7 cellular contexts compared by ENCODE assay signal in genomic region chr11:68855205-68855978, GRCh38. TPM values are rescaled to one million over a fixed set of nuclear protein-coding genes. Genes with fewer than 3 reads are reported as not detected.
A peak's percentile ranks its signal among the peaks of the same experiment; 100 is the strongest.
DNase-seq lines count a peak whose midpoint lies in the region; ATAC-seq, FAIRE-seq and TF ChIP-seq lines count a peak whose summit lies in the region.

No MANE protein-coding gene starts in this region.

- H2AFZ ChIP-seq in H1 (ENCODE audit: low read length), result 0 out of 2 replicates have a peak overlapping the region, but pooled peaks have one; percentile 74

- TF ChIP-seq CTCF in H1 (IDR thresholded peaks at IDR 0.05; ENCODE audit: control extremely low read depth in 1 of 3, insufficient read depth in 1 of 3, low read depth in 1 of 3, low read length in 3 of 3), result no peak
- TF ChIP-seq CTCF in upper lobe of left lung (IDR thresholded peaks at IDR 0.05), result peak in 2 of 6 experiments; percentile 30 to 47

- H3K36me3 ChIP-seq in HAP-1 (replicated peaks) (no peaks in the 10 kb centered on the region), H1 (ENCODE audit: control insufficient read depth in 2 of 4, insufficient read depth in 4 of 4, low read length in 3 of 4) (no peaks in the 10 kb centered on the region), mesodermal cell (ENCODE audit: control insufficient read depth, insufficient read depth, low read length) (no peaks in the 10 kb centered on the region), upper lobe of left lung (no peaks in the 10 kb centered on the region)

- H3K18ac ChIP-seq in H1 (ENCODE audit: extremely low read depth, low read length), result peak overlapping the region; percentile 68

- no peak overlapping the region for H3K27ac ChIP-seq in H1 (ENCODE audit: low read depth, low read length)
- no peak overlapping the region for H3K27ac ChIP-seq in mesodermal cell (ENCODE audit: low read depth, low read length, severe bottlenecking)
- H3K27ac ChIP-seq in upper lobe of left lung, result peak overlapping the region in 3 of 4 donors; percentile 53 to 64 (median 64)

- DNase-seq in HAP-1 (ENCODE audit: low spot score in 2 of 2), result peak in 1 of 2 experiments; percentile 48
- peak in 4 of 34 experiments; percentile 11 to 44 (median 34) for DNase-seq in T-cell
- peak in 1 of 2 experiments; percentile 70 for DNase-seq in H1 (ENCODE audit: low read depth in 1 of 2, low spot score in 2 of 2)
- peak in 1 of 2 donors; percentile 90 for DNase-seq in upper lobe of left lung
- DNase-seq in NCI-H2081 (lab: John Stamatoyannopoulos, UW), result no peak

- no peak overlapping the region for H4K5ac ChIP-seq in H1 (ENCODE audit: insufficient read length, low read depth, low read length)

- in situ Hi-C loops in HAP-1 (cut with MboI; ENCODE audit: low sequenced_read_pairs), result no loop called here

- peaks cover 11% of the 10 kb centered on the region; the same call in 1 of the 2 replicates for H3K23me2 ChIP-seq in H1 (ENCODE audit: low read depth, low read length)

- H3K9ac ChIP-seq in H1 (replicated peaks in 1 of 4; ENCODE audit: extremely low read depth in 1 of 4, low read depth in 3 of 4, low read length in 3 of 4), result no peak overlapping the region

- H3K9me3 ChIP-seq in HAP-1 (no peaks in the 10 kb centered on the region; the same call in 1 of the 2 replicates), H1 (ENCODE audit: insufficient read depth in 2 of 2, low read depth in 1 of 2, low read length in 1 of 2) (no peaks in the 10 kb centered on the region), mesodermal cell (ENCODE audit: control insufficient read depth, low read length) (no peaks in the 10 kb centered on the region), upper lobe of left lung (no peaks in the 10 kb centered on the region)

- no peak overlapping the region for H2BK15ac ChIP-seq in H1 (ENCODE audit: low read length)

- H4K91ac ChIP-seq in H1 (replicated peaks; ENCODE audit: insufficient read length, low read length), result no peak overlapping the region

- H3K27ac Mint-ChIP-seq in T-cell, result no peak overlapping the region

- no peak overlapping the region for H2BK120ac ChIP-seq in H1 (replicated peaks; ENCODE audit: low read depth, low read length)

- peak overlapping the region; percentile 54 to 73 (median 64) for H3K4me3 Mint-ChIP-seq in T-cell

- POLR2A ChIA-PET in T-cell (lab: Charles Lee) (no interaction called here), H1 (lab: Charles Lee; ENCODE audit: partially characterized antibody) (interaction anchor here (0.6 to 3.2 kb wide), 5 partner anchors 11 to 731 kb away, joined by 3 to 10 read pairs (median 3); partner anchors contain the start of gene CPT1A)

- H3K79me1 ChIP-seq in H1 (ENCODE audit: low read depth, low read length), result no peaks in the 10 kb centered on the region

- peaks cover 0 to 13% (median 2%) of the 10 kb centered on the region in 3 donors for H3K4me1 Mint-ChIP-seq in T-cell

- H3K56ac ChIP-seq in H1 (replicated peaks; ENCODE audit: insufficient read length, low read depth, low read length), result no peak overlapping the region

- H3K4me2 ChIP-seq in H1 (ENCODE audit: insufficient read depth in 1 of 2, low read depth in 2 of 2, low read length in 2 of 2), result peak overlapping the region; percentile 78 to 81

- H2BK5ac ChIP-seq in H1 (ENCODE audit: low read depth, low read length), result no peak overlapping the region

- no peak overlapping the region for H3K4ac ChIP-seq in H1 (replicated peaks; ENCODE audit: insufficient read length, low read depth, low read length)

- H3K27me3 Mint-ChIP-seq in T-cell, result peaks cover 19 to 23% of the 10 kb centered on the region in 2 donors

- H2AK5ac ChIP-seq in H1 (ENCODE audit: low read depth, low read length), result no peak overlapping the region

- H4K8ac ChIP-seq in H1 (ENCODE audit: extremely low read depth, insufficient read depth, low read length), result peak overlapping the region; percentile 11; the same call in 1 of the 2 replicates

- no peak for TF ChIP-seq EP300 in H1 (IDR thresholded peaks at IDR 0.05; ENCODE audit: borderline replicate concordance in 1 of 2, low read depth in 2 of 2, low read length in 2 of 2)
- TF ChIP-seq EP300 in upper lobe of left lung (IDR thresholded peaks at IDR 0.05), result no peak

- H3K4me1 ChIP-seq in HAP-1 (peaks cover 7% of the 10 kb centered on the region), H1 (replicated peaks in 1 of 4; ENCODE audit: control insufficient read depth in 3 of 4, insufficient read depth in 4 of 4, low read length in 3 of 4) (peaks cover 0 to 6% (median 1%) of the 10 kb centered on the region in 4 experiments; a peak in 3 of 7 replicates), mesodermal cell (ENCODE audit: control insufficient read depth, insufficient read depth, low read length, poor library complexity, severe bottlenecking) (peaks cover 6% of the 10 kb centered on the region), upper lobe of left lung (peaks cover 9 to 18% (median 16%) of the 10 kb centered on the region in 4 donors)

- no peak overlapping the region for H3K14ac ChIP-seq in H1 (ENCODE audit: insufficient read length)

- H3K79me2 ChIP-seq in H1 (ENCODE audit: control insufficient read depth in 1 of 2, insufficient read depth in 2 of 2, low read length in 2 of 2), result no peaks in the 10 kb centered on the region

- CTCF ChIA-PET in T-cell (lab: Charles Lee) (no interaction called here), H1 (lab: Charles Lee; ENCODE audit: partially characterized antibody) (interaction anchor here (2.3 kb wide), 1 partner anchor 12 kb away, joined by 11 read pairs; no protein-coding TSS in a partner anchor)

- FAIRE-seq in H1 (lab: Jason Lieb, UNC), result no peak

- ATAC-seq in T-cell (replicated peaks in 1 of 4) (peak; percentile 61 to 85 (median 72)), upper lobe of left lung (ENCODE audit: low FRiP score in 2 of 2) (peak; percentile 76 to 87), HG02763 (IDR thresholded peaks at IDR 0.05; ENCODE audit: unreplicated experiment) (no peak)

- H4K20me1 ChIP-seq in H1 (replicated peaks in 1 of 2; ENCODE audit: control insufficient read depth in 1 of 2, insufficient read depth in 2 of 2, low read length in 2 of 2), result no peaks in the 10 kb centered on the region

- no peak overlapping the region for H2BK20ac ChIP-seq in H1 (ENCODE audit: low read length)

- no peaks in the 10 kb centered on the region for H3K9me3 Mint-ChIP-seq in T-cell

- H3K4me3 ChIP-seq in HAP-1 (peak overlapping the region; percentile 34), H1 (ENCODE audit: extremely low read depth in 1 of 4, insufficient read depth in 2 of 4, low read depth in 3 of 4, low read length in 4 of 4) (peak overlapping the region; percentile 59 to 84 (median 70)), mesodermal cell (ENCODE audit: extremely low read depth, insufficient read depth, low read length, poor library complexity, severe bottlenecking) (peak overlapping the region; percentile 35), upper lobe of left lung (peak overlapping the region; percentile 27 to 58 (median 47))

- 11% methylated on average over 24 of the region's 62 CpGs; no CpG with 5 or more reads in 1 of the 2 experiments for WGBS in H1 (ENCODE audit: extremely low coverage in 1 of 2, insufficient coverage in 1 of 2, insufficient read length in 1 of 2, insufficient replicate concordance in 2 of 2, low coverage in 1 of 2, low lambda C conversion rate in 2 of 2, missing lambda C conversion rate in 1 of 2), 2 experiments
- 6 to 8% methylated on average over 53 of the region's 62 CpGs for WGBS in mesodermal cell (ENCODE audit: insufficient coverage in 2 of 2), 2 experiments
- 5 to 6% methylated on average over 20 to 35 of the region's 62 CpGs for WGBS in upper lobe of left lung, 2 donors

- no peak for TF ChIP-seq RAD21 in H1 (IDR thresholded peaks at IDR 0.05 in 1 of 2, conservative IDR thresholded peaks at IDR 0.05 in 1 of 2; ENCODE audit: low read depth in 2 of 2, low read length in 2 of 2)

- H2BK12ac ChIP-seq in H1 (ENCODE audit: low read depth, low read length), result 0 out of 2 replicates have a peak overlapping the region, but pooled peaks have one; percentile 17

- H3K27me3 ChIP-seq in HAP-1 (ENCODE audit: low read depth) (no peaks in the 10 kb centered on the region), H1 (replicated peaks in 1 of 4; ENCODE audit: control insufficient read depth in 3 of 4, extremely low read depth in 1 of 4, insufficient read depth in 3 of 4, low read length in 3 of 4) (peaks cover 5 to 27% (median 14%) of the 10 kb centered on the region in 4 experiments; a peak in 6 of 7 replicates), upper lobe of left lung (peaks cover 0 to 10% (median 2%) of the 10 kb centered on the region in 4 donors)

- no peak overlapping the region for H3K23ac ChIP-seq in H1 (ENCODE audit: insufficient read length)

- TF ChIP-seq POLR2A in H1 (IDR thresholded peaks at IDR 0.05; ENCODE audit: control extremely low read depth in 1 of 2, low read depth in 2 of 2, low read length in 2 of 2) (no peak), upper lobe of left lung (IDR thresholded peaks at IDR 0.05) (no peak)

- H3K36me3 Mint-ChIP-seq in T-cell, result no peaks in the 10 kb centered on the region

RNA-seq across cellular contexts. Expression of gene CPT1A, which starts 13.7 kb away (rescaled TPM):
- total RNA-seq in T-cell (10 to 100 TPM; 21.2 to 44.1 (median 35.9) TPM), upper lobe of left lung (10 to 100 TPM; 38.2 to 91.8 (median 63.3) TPM)
- total RNA-seq in H1 (2021; fragmentation: NEBNext Ultra II Directional; extraction: Animal tissue kit (Norgen Biotek cat#: 25700)), result 9.6 and 12.2 TPM in 2 replicates
- polyA plus RNA-seq in H1 (2011; rRNA removed), result 2.9 and 3.8 TPM in 2 replicates
- polyA plus RNA-seq in H1 (2011; cell fraction: cytosol; rRNA removed), result 3.0 TPM
- 5.9 TPM for polyA plus RNA-seq in H1 (2011; cell fraction: nucleus; rRNA removed)
- 5.4 to 7.2 TPM (median 6.1 TPM) in 4 replicates for polyA plus RNA-seq in H1 (2012, experiment 1 of 2)
- polyA plus RNA-seq in H1 (2012, experiment 2 of 2), result 2.6 TPM
- polyA plus RNA-seq in H1 (2013, experiment 1 of 2), result 9.5 TPM
- 10.8 TPM for polyA plus RNA-seq in H1 (2013, experiment 2 of 2)
- 9.7 and 10.9 TPM in 2 replicates for polyA minus RNA-seq in H1 (2011; rRNA and poly(A)+ RNA removed)
- polyA minus RNA-seq in H1 (2011; cell fraction: cytosol; rRNA and poly(A)+ RNA removed), result 5.1 TPM
- 6.4 TPM for polyA minus RNA-seq in H1 (2011; cell fraction: nucleus; rRNA and poly(A)+ RNA removed)
- 0.85 TPM for polyA plus RNA-seq in mesodermal cell (2013, experiment 1 of 2)
- polyA plus RNA-seq in mesodermal cell (2013, experiment 2 of 2), result 0.81 TPM

RNA-seq across cellular contexts. Expression of gene MRPL21, which starts 48.2 kb away (rescaled TPM):
- total RNA-seq in T-cell (10 to 100 TPM; 34.0 to 36.9 (median 35.3) TPM), upper lobe of left lung (10 to 100 TPM; 17.8 to 50.8 (median 32.3) TPM)
- total RNA-seq in H1 (2021; fragmentation: NEBNext Ultra II Directional; extraction: Animal tissue kit (Norgen Biotek cat#: 25700)), result 103 and 107 TPM in 2 replicates
- 72.0 and 102 TPM in 2 replicates for polyA plus RNA-seq in H1 (2011; rRNA removed)
- polyA plus RNA-seq in H1 (2011; cell fraction: cytosol; rRNA removed), result 103 TPM
- polyA plus RNA-seq in H1 (2011; cell fraction: nucleus; rRNA removed), result 65.0 TPM
- polyA plus RNA-seq in H1 (2012, experiment 1 of 2), result 87.9 to 110 TPM (median 103 TPM) in 4 replicates
- 154 TPM for polyA plus RNA-seq in H1 (2012, experiment 2 of 2)
- 114 TPM for polyA plus RNA-seq in H1 (2013, experiment 1 of 2)
- 114 TPM for polyA plus RNA-seq in H1 (2013, experiment 2 of 2)
- polyA minus RNA-seq in H1 (2011; rRNA and poly(A)+ RNA removed), result 33.9 and 40.8 TPM in 2 replicates
- polyA minus RNA-seq in H1 (2011; cell fraction: cytosol; rRNA and poly(A)+ RNA removed), result 27.4 TPM
- 44.7 TPM for polyA minus RNA-seq in H1 (2011; cell fraction: nucleus; rRNA and poly(A)+ RNA removed)
- polyA plus RNA-seq in mesodermal cell (2013, experiment 1 of 2), result 58.7 TPM
- polyA plus RNA-seq in mesodermal cell (2013, experiment 2 of 2), result 54.0 TPM

RNA-seq across cellular contexts. Expression of gene IGHMBP2, which starts 48.3 kb away (rescaled TPM):
- total RNA-seq in T-cell (10 to 100 TPM; 33.5 to 59.8 (median 37.0) TPM), upper lobe of left lung (10 to 100 TPM; 11.7 to 84.9 (median 18.9) TPM)
- total RNA-seq in H1 (2021; fragmentation: NEBNext Ultra II Directional; extraction: Animal tissue kit (Norgen Biotek cat#: 25700)), result 17.6 and 19.1 TPM in 2 replicates
- polyA plus RNA-seq in H1 (2011; rRNA removed), result 8.4 and 11.5 TPM in 2 replicates
- 8.8 TPM for polyA plus RNA-seq in H1 (2011; cell fraction: cytosol; rRNA removed)
- polyA plus RNA-seq in H1 (2011; cell fraction: nucleus; rRNA removed), result 43.3 TPM
- polyA plus RNA-seq in H1 (2012, experiment 1 of 2), result 12.0 to 13.5 TPM (median 12.3 TPM) in 4 replicates
- 9.2 TPM for polyA plus RNA-seq in H1 (2012, experiment 2 of 2)
- 8.5 TPM for polyA plus RNA-seq in H1 (2013, experiment 1 of 2)
- 8.0 TPM for polyA plus RNA-seq in H1 (2013, experiment 2 of 2)
- 22.9 and 25.7 TPM in 2 replicates for polyA minus RNA-seq in H1 (2011; rRNA and poly(A)+ RNA removed)
- polyA minus RNA-seq in H1 (2011; cell fraction: cytosol; rRNA and poly(A)+ RNA removed), result 15.8 TPM
- 38.1 TPM for polyA minus RNA-seq in H1 (2011; cell fraction: nucleus; rRNA and poly(A)+ RNA removed)
- 11.0 TPM for polyA plus RNA-seq in mesodermal cell (2013, experiment 1 of 2)
- polyA plus RNA-seq in mesodermal cell (2013, experiment 2 of 2), result 8.9 TPM

Comparison
In these comparisons a context has a peak if more than half of its experiments do, and no peak if none do; other contexts are left out.
1. H3K27ac ChIP-seq: peak in upper lobe of left lung (3 of 4); none in H1 (single experiment) and mesodermal cell (single experiment).
2. Peak in every context shown above with its lines, with median percentiles within 50 percentile points of each other: H3K4me3 ChIP-seq.